Comparison of ENCODE assay signal across 8 cellular contexts in the genomic region with DNA sequence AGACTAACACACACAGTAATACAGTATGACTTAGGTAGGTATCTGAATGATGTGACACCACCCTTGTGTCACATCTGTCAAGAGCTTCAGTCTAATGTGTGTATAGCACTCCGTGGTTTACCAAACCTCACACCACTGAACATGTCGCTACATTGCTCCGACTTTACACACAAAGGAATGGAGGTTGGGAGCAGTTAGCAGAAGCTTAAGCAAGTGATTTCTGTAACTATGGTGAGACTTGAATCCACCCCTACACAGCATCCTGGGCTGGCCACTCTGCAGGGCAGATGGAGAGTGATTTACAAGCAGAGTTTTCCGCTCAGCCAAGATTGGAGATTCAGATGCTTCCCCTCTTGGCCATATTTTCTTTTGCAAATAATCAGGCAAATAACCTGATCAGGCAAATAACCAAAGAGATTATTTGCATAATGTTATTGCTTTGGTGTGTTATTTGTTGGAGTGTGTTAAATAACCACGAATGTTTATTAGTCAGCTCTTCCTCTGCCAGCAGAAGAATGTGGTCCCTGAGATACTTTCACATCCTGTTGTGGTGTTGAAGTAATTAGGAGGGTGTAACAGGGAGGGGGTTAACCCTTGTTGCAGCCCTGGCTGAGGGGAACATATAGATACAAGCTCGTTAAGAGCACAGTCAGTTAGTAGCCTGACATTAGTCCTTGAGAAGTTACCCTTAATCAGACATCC.
DNase-seq lines count a peak whose midpoint lies in the region; ATAC-seq and TF ChIP-seq lines count a peak whose summit lies in the region.

No MANE protein-coding gene starts in this region.

- DNase-seq in activated CD4-positive, CD25-positive, alpha-beta regulatory T cell (lab: John Stamatoyannopoulos, UW), result no peak
- DNase-seq in LHCN-M2 (ENCODE audit: low read depth) (peak; percentile 32), NCI-H510A (lab: John Stamatoyannopoulos, UW) (no peak), NCI-H146 treated with DMSO at 0.1 percent for 48 hours (lab: John Stamatoyannopoulos, UW; ENCODE audit: unreplicated experiment) (no peak), endothelial cell (ENCODE audit: low spot score) (no peak)
- peak; percentile 34 for DNase-seq in central memory CD4-positive, alpha-beta T cell

- no peak overlapping the region for H3K27ac Mint-ChIP-seq in endothelial cell (ENCODE audit: unreplicated experiment)

- no peak for TF ChIP-seq CTCF in endothelial cell (IDR thresholded peaks at IDR 0.05; ENCODE audit: unreplicated experiment)

- ATAC-seq in activated CD4-positive, CD25-positive, alpha-beta regulatory T cell treated with anti-CD3 and anti-CD28 coated beads, Interleukin-2, amount 50 U/mL, for 24 hours, result peak; percentile 89 to 90
- ATAC-seq in GM21717 (IDR thresholded peaks at IDR 0.05; ENCODE audit: unreplicated experiment), result peak; percentile 94

- no peaks in the 10 kb centered on the region for H3K9me3 Mint-ChIP-seq in endothelial cell (ENCODE audit: unreplicated experiment)

- peaks cover 4% of the 10 kb centered on the region for H3K27me3 Mint-ChIP-seq in endothelial cell (ENCODE audit: unreplicated experiment)

- no peak overlapping the region for H3K4me3 Mint-ChIP-seq in endothelial cell (ENCODE audit: unreplicated experiment)

- no peaks in the 10 kb centered on the region for H3K36me3 Mint-ChIP-seq in endothelial cell (ENCODE audit: low read depth, unreplicated experiment)

- H3K4me1 Mint-ChIP-seq in endothelial cell (ENCODE audit: unreplicated experiment), result peaks cover 11% of the 10 kb centered on the region

Comparison
In these comparisons a context has a peak if more than half of its experiments do, and no peak if none do; other contexts are left out.
1. DNase-seq: peak in LHCN-M2 (single experiment) and central memory CD4-positive, alpha-beta T cell (single experiment); none in activated CD4-positive, CD25-positive, alpha-beta regulatory T cell (0 of 4), NCI-H510A (single experiment), NCI-H146 treated with DMSO at 0.1 percent for 48 hours (single experiment) and endothelial cell (single experiment).